ENCODE assay signal across 17 cellular contexts in the genomic region with DNA sequence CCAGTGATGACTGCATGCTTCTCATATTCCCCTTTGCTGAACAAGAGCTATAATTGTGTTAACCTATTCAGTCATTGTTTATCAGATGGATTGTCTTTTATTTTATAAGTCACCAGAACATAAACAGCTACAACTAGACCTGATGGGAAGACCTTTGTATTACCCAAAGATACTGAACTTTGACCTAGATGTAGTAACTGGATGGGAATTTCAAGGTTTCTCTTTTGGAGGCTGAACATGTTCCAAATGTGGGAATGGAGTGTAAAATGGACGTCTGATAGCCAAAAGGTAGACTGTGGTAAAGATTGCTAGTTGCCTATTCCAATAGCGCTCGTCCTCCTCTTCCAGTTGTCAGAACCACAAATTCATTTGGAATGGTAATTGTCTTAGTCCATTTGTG. TPM values are rescaled to one million over a fixed set of nuclear protein-coding genes. Genes with fewer than 3 reads are reported as not detected.
DNase-seq lines count a peak whose midpoint lies in the region; ATAC-seq and TF ChIP-seq lines count a peak whose summit lies in the region.
"Had no signal": no experiment of that assay in that cellular context is flagged by ENCODE, and none has a peak within 500 bp of the region (broad histone marks: within the 10 kb centered on the region; RNA-seq: fewer than 3 reads in every experiment).

No MANE protein-coding gene starts in this region.

- H3K4me1 Mint-ChIP-seq in activated CD4-positive, alpha-beta T cell treated with anti-CD3 and anti-CD28 coated beads, Interleukin-2, amount 10 ng/mL, durations not matched to agents 7 days and 5 days: no peaks in the 10 kb centered on the region
- H3K4me1 Mint-ChIP-seq: B cell had no signal

- H3K4me3 ChIP-seq in right lobe of liver (no peak overlapping the region), sigmoid colon (no peak overlapping the region)
- H3K4me3 ChIP-seq: A549; BLaER1 treated with 17β-estradiol and CSF1 and Interleukin-3, amounts not matched to agents 10 nM and 100 nM had no signal

- intact Hi-C loops in right lobe of liver (cut with DNase I): no loop called here
- intact Hi-C loops in sigmoid colon (cut with DNase I): no loop called here

- peak; percentile 51 to 72 (median 60) for ATAC-seq in right lobe of liver
- ATAC-seq: A549; CD8-positive, alpha-beta T cell had no signal

- no peak for DNase-seq in activated CD4-positive, alpha-beta T cell treated with anti-CD3 and anti-CD28 coated beads, Interleukin-2, amount 10 ng/mL, durations not matched to agents 7 days and 5 days
- no peak for DNase-seq in activated CD4-positive, alpha-beta T cell treated with anti-CD3 and anti-CD28 coated beads for 1 hour
- DNase-seq in M059J (ENCODE audit: low read depth) (peak; percentile 7), right lobe of liver (no peak), sigmoid colon (no peak)
- DNase-seq: AML-193; Caco-2; Calu3; CD4-positive, alpha-beta T cell; CD8-positive, alpha-beta T cell; DMS79 treated with DMSO at 0.1 percent for 48 hours; GF-D8 had no signal

- no peak for TF ChIP-seq EP300 in sigmoid colon (IDR thresholded peaks at IDR 0.05)

- H3K27ac Mint-ChIP-seq in activated CD4-positive, alpha-beta T cell treated with anti-CD3 and anti-CD28 coated beads, Interleukin-2, amount 10 ng/mL, durations not matched to agents 7 days and 5 days: peak overlapping the region; percentile 27
- H3K27ac Mint-ChIP-seq: B cell; CD4-positive, alpha-beta T cell; CD8-positive, alpha-beta T cell had no signal

- WGBS in right lobe of liver (ENCODE audit: insufficient coverage, low coverage, low lambda C conversion rate, missing lambda C conversion rate): 65% methylated on average over 3 of the region's 3 CpGs
- 85 to 93% methylated on average over 3 of the region's 3 CpGs for WGBS in sigmoid colon, 2 donors

- peaks cover 9% of the 10 kb centered on the region for H3K36me3 Mint-ChIP-seq in activated CD4-positive, alpha-beta T cell treated with anti-CD3 and anti-CD28 coated beads, Interleukin-2, amount 10 ng/mL, durations not matched to agents 7 days and 5 days (ENCODE audit: low read depth)

- no peaks in the 10 kb centered on the region for H3K9me3 ChIP-seq in right lobe of liver
- peaks cover 0 to 10% (median 5%) of the 10 kb centered on the region in 4 donors for H3K9me3 ChIP-seq in sigmoid colon

- POLR2A ChIA-PET in activated CD4-positive, alpha-beta T cell treated with anti-CD3 and anti-CD28 coated beads, Interleukin-2, amount 10 ng/mL, durations not matched to agents 7 days and 5 days (lab: Charles Lee): no interaction called here

- peaks cover 0 to 33% (median 13%) of the 10 kb centered on the region in 4 donors for H3K4me1 ChIP-seq in right lobe of liver
- H3K4me1 ChIP-seq in sigmoid colon: no peaks in the 10 kb centered on the region
- H3K4me1 ChIP-seq: A549; BLaER1 treated with 17β-estradiol and CSF1 and Interleukin-3, amounts not matched to agents 10 nM and 100 nM; Caco-2 had no signal

- H3K27ac ChIP-seq in right lobe of liver (peak overlapping the region in 2 of 3 donors; percentile 21 to 44), sigmoid colon (no peak overlapping the region)
- H3K27ac ChIP-seq: 22Rv1; A549; BLaER1 treated with 17β-estradiol and CSF1 and Interleukin-3, amounts not matched to agents 10 nM and 100 nM; C4-2B had no signal

- CTCF ChIA-PET in activated CD4-positive, alpha-beta T cell treated with anti-CD3 and anti-CD28 coated beads, Interleukin-2, amount 10 ng/mL, durations not matched to agents 7 days and 5 days (lab: Charles Lee): interaction anchor here (1.3 to 2.4 kb wide), 4 partner anchors 13 to 18 kb away, joined by 3 to 12 read pairs (median 4); no protein-coding TSS in a partner anchor

- H3K9me3 Mint-ChIP-seq in activated CD4-positive, alpha-beta T cell treated with anti-CD3 and anti-CD28 coated beads, Interleukin-2, amount 10 ng/mL, durations not matched to agents 7 days and 5 days: peaks cover 51% of the 10 kb centered on the region

- H3K27me3 ChIP-seq in right lobe of liver (no peaks in the 10 kb centered on the region), sigmoid colon (no peaks in the 10 kb centered on the region)
- H3K27me3 ChIP-seq: BLaER1 treated with 17β-estradiol and CSF1 and Interleukin-3, amounts not matched to agents 10 nM and 100 nM had no signal

- H3K36me3 ChIP-seq in right lobe of liver: no peaks in the 10 kb centered on the region
- H3K36me3 ChIP-seq in sigmoid colon: no peaks in the 10 kb centered on the region

- H3K4me3 Mint-ChIP-seq in activated CD4-positive, alpha-beta T cell treated with anti-CD3 and anti-CD28 coated beads, Interleukin-2, amount 10 ng/mL, durations not matched to agents 7 days and 5 days: no peak overlapping the region
- H3K4me3 Mint-ChIP-seq: B cell; CD4-positive, alpha-beta T cell; CD8-positive, alpha-beta T cell had no signal

- H3K27me3 Mint-ChIP-seq in activated CD4-positive, alpha-beta T cell treated with anti-CD3 and anti-CD28 coated beads, Interleukin-2, amount 10 ng/mL, durations not matched to agents 7 days and 5 days: peaks cover 10% of the 10 kb centered on the region
- H3K27me3 Mint-ChIP-seq: B cell; CD4-positive, alpha-beta T cell had no signal

- TF ChIP-seq CTCF in right lobe of liver (IDR thresholded peaks at IDR 0.05): no peak
- no peak for TF ChIP-seq CTCF in sigmoid colon (IDR thresholded peaks at IDR 0.05)

- TF ChIP-seq POLR2A in right lobe of liver (IDR thresholded peaks at IDR 0.05) (no peak), sigmoid colon (IDR thresholded peaks at IDR 0.05) (no peak)

RNA-seq across cellular contexts. Expression of gene ST3GAL5, which starts 56.4 kb away (rescaled TPM):
- 10 to 100 TPM; 36.3 to 36.8 TPM for total RNA-seq in activated CD4-positive, alpha-beta T cell treated with anti-CD3 and anti-CD28 coated beads, Interleukin-2, amount 10 ng/mL, durations not matched to agents 7 days and 5 days
- total RNA-seq in M059J (2014; rRNA removed; shearing (Covaris generic)): 21.2 and 30.7 TPM in 2 replicates
- total RNA-seq in right lobe of liver (10 to 100 TPM in 4 of 6 experiments, 1 to 10 TPM in 2; 8.6 to 22.2 (median 10.9) TPM), sigmoid colon (10 to 100 TPM; 16.1 to 24.2 (median 17.9) TPM)
- 1 to 10 TPM; 2.8 to 9.7 (median 8.4) TPM for polyA plus RNA-seq in sigmoid colon

Comparison
In these comparisons a context has a peak if more than half of its experiments do, and no peak if none do; other contexts are left out.
1. H3K27ac ChIP-seq: peak in right lobe of liver (2 of 3); none in sigmoid colon (0 of 4).